In genomic region chr5:1417586-1418225, GRCh38 we compare ENCODE assay signal across 2 cellular contexts.
TF ChIP-seq lines count a peak whose summit lies in the region.

No MANE protein-coding gene starts in this region.

TF ChIP-seq in HepG2, 621 proteins besides CTCF, POLR2A, EP300 and RAD21 (continues in another document):
- no peak for TF ChIP-seq UBTF (CRISPR knock-in tag; IDR thresholded peaks at IDR 0.05)
- no peak for TF ChIP-seq RAD51 (IDR thresholded peaks at IDR 0.05; ENCODE audit: borderline replicate concordance)
- TF ChIP-seq CREM (IDR thresholded peaks at IDR 0.05): no peak
- TF ChIP-seq CREM (CRISPR knock-in tag; IDR thresholded peaks at IDR 0.05): no peak
- no peak for TF ChIP-seq CHD4 (IDR thresholded peaks at IDR 0.05; ENCODE audit: borderline replicate concordance, low read length)
- TF ChIP-seq REPIN1 (CRISPR knock-in tag; IDR thresholded peaks at IDR 0.05; ENCODE audit: borderline replicate concordance, low read depth): no peak
- no peak for TF ChIP-seq POGZ (CRISPR knock-in tag; IDR thresholded peaks at IDR 0.05)
- no peak for TF ChIP-seq KLF6 (CRISPR knock-in tag; IDR thresholded peaks at IDR 0.05)
- no peak for TF ChIP-seq GLI4 (CRISPR knock-in tag; IDR thresholded peaks at IDR 0.05; ENCODE audit: borderline replicate concordance)
- no peak for TF ChIP-seq NFIC (IDR thresholded peaks at IDR 0.05; ENCODE audit: low read length)
- TF ChIP-seq ZNF275 (CRISPR knock-in tag; IDR thresholded peaks at IDR 0.05; ENCODE audit: borderline replicate concordance): no peak
- no peak for TF ChIP-seq ZNF362 (CRISPR knock-in tag; IDR thresholded peaks at IDR 0.05; ENCODE audit: borderline replicate concordance)
- TF ChIP-seq ZNF567 (CRISPR knock-in tag; IDR thresholded peaks at IDR 0.05; ENCODE audit: borderline replicate concordance): no peak
- no peak for TF ChIP-seq ZNF10 (CRISPR knock-in tag; IDR thresholded peaks at IDR 0.05; ENCODE audit: borderline replicate concordance, low read depth)
- TF ChIP-seq ZNF280B (CRISPR knock-in tag; IDR thresholded peaks at IDR 0.05; ENCODE audit: borderline replicate concordance): no peak
- TF ChIP-seq ZNF605 (CRISPR knock-in tag; IDR thresholded peaks at IDR 0.05): no peak

TF ChIP-seq in WTC11, 78 proteins besides CTCF, POLR2A, EP300 and RAD21:
- TF ChIP-seq ETV6 (CRISPR knock-in tag; IDR thresholded peaks at IDR 0.05) (no peak), JUN (CRISPR knock-in tag; IDR thresholded peaks at IDR 0.05) (no peak), KAT7 (CRISPR knock-in tag; IDR thresholded peaks at IDR 0.05; ENCODE audit: borderline replicate concordance) (no peak), ZMAT4 (CRISPR knock-in tag; IDR thresholded peaks at IDR 0.05) (no peak), NR3C1 (CRISPR knock-in tag; conservative IDR thresholded peaks at IDR 0.05; ENCODE audit: low read depth) (no peak), ATF1 (CRISPR knock-in tag; IDR thresholded peaks at IDR 0.05) (no peak), CBFB (CRISPR knock-in tag; IDR thresholded peaks at IDR 0.05; ENCODE audit: low read depth) (no peak), RELA (CRISPR knock-in tag; IDR thresholded peaks at IDR 0.05; ENCODE audit: borderline replicate concordance) (no peak)
